Comparison of ENCODE assay signal across 19 cellular contexts in genomic region chr10:132441818-132442217, GRCh38. TPM values are rescaled to one million over a fixed set of nuclear protein-coding genes. Genes with fewer than 3 reads are reported as not detected.
DNase-seq lines count a peak whose midpoint lies in the region; ATAC-seq, FAIRE-seq and TF ChIP-seq lines count a peak whose summit lies in the region.
"Had no signal": no experiment of that assay in that cellular context is flagged by ENCODE, and none has a peak within 500 bp of the region (broad histone marks: within the 10 kb centered on the region; RNA-seq: fewer than 3 reads in every experiment).

No MANE protein-coding gene starts in this region.

- H3K36me3 Mint-ChIP-seq in CD14-positive monocyte, result no peaks in the 10 kb centered on the region
- H3K36me3 Mint-ChIP-seq in neural crest cell (ENCODE audit: low read depth), result no peaks in the 10 kb centered on the region
- no peaks in the 10 kb centered on the region for H3K36me3 Mint-ChIP-seq in nephron progenitor cell (ENCODE audit: low read depth)

- 0 out of 2 replicates have a peak overlapping the region, but pooled peaks have one; percentile 13 for H2BK20ac ChIP-seq in H1 (ENCODE audit: low read length)

- H3K9ac ChIP-seq in H1 (replicated peaks in 1 of 4; ENCODE audit: extremely low read depth in 1 of 4, low read depth in 3 of 4, low read length in 3 of 4), result peak overlapping the region in 1 of 4 experiments; percentile 2; a peak in 2 of 7 replicates
- H3K9ac ChIP-seq: parathyroid adenoma had no signal

- no peak overlapping the region for H3K4me2 ChIP-seq in H1 (ENCODE audit: insufficient read depth in 1 of 2, low read depth in 2 of 2, low read length in 2 of 2)

- no peak for ATAC-seq in HG03354 (IDR thresholded peaks at IDR 0.05; ENCODE audit: poor library complexity, severe bottlenecking, unreplicated experiment)
- ATAC-seq: activated T-helper 17 cell treated with anti-CD3 and anti-CD28 coated beads, Interleukin-2, amount 50 U/mL, for 72 hours; HCT116; heart right ventricle had no signal

- DNase-seq in CD14-positive monocyte (ENCODE audit: low spot score), result no peak
- no peak for DNase-seq in H1 (ENCODE audit: low read depth in 1 of 2, low spot score in 2 of 2)
- no peak for DNase-seq in neural crest cell (ENCODE audit: low read depth, low spot score)
- DNase-seq in nephron progenitor cell, result no peak
- no peak for DNase-seq in A673 (ENCODE audit: low spot score)
- DNase-seq: activated B cell treated with CpG ODN at 0.5 μM for 24 hours; Calu3; heart right ventricle; left ventricle myocardium inferior; NCI-H1092 treated with DMSO at 0.1 percent for 48 hours; NCI-H2081; stimulated activated naive CD4-positive, alpha-beta T cell; tibial artery had no signal

- H3K27me3 ChIP-seq in H1 (replicated peaks in 1 of 4; ENCODE audit: control insufficient read depth in 3 of 4, extremely low read depth in 1 of 4, insufficient read depth in 3 of 4, low read length in 3 of 4) (no peaks in the 10 kb centered on the region), A673 (replicated peaks; ENCODE audit: insufficient read depth, low read depth, low read length, poor library complexity) (no peaks in the 10 kb centered on the region)
- H3K27me3 ChIP-seq: cardiac muscle cell, heart right ventricle, tibial artery had no signal

- no peaks in the 10 kb centered on the region for H3K79me2 ChIP-seq in H1 (ENCODE audit: control insufficient read depth in 1 of 2, insufficient read depth in 2 of 2, low read length in 2 of 2)
- H3K79me2 ChIP-seq: parathyroid adenoma had no signal

- H3K4me3 Mint-ChIP-seq in CD14-positive monocyte (peak overlapping the region in 1 of 2 donors; percentile 37), neural crest cell (no peak overlapping the region), nephron progenitor cell (no peak overlapping the region)
- H3K4me3 Mint-ChIP-seq: activated B cell treated with CpG ODN at 0.5 μM for 24 hours; activated T-helper 17 cell treated with anti-CD3 and anti-CD28 coated beads, Interleukin-2, amount 50 U/mL, for 72 hours had no signal

- no peak overlapping the region for H3K27ac ChIP-seq in HEK293 (ENCODE audit: extremely low read depth, low read depth, low read length)
- H3K27ac ChIP-seq in H1 (ENCODE audit: low read depth, low read length), result no peak overlapping the region
- H3K27ac ChIP-seq in A673 (ENCODE audit: low read depth, low read length, poor library complexity, severe bottlenecking), result no peak overlapping the region
- H3K27ac ChIP-seq: cardiac muscle cell, heart right ventricle, left ventricle myocardium inferior, parathyroid adenoma, tibial artery had no signal

- no peak overlapping the region for H3K56ac ChIP-seq in H1 (replicated peaks; ENCODE audit: insufficient read length, low read depth, low read length)

- no peak for TF ChIP-seq POLR2A in H1 (IDR thresholded peaks at IDR 0.05; ENCODE audit: control extremely low read depth in 1 of 2, low read depth in 2 of 2, low read length in 2 of 2)

- H3K4me1 Mint-ChIP-seq in CD14-positive monocyte (peaks cover 34% of the 10 kb centered on the region), neural crest cell (peaks cover 18% of the 10 kb centered on the region), nephron progenitor cell (peaks cover 45% of the 10 kb centered on the region)

- 95% methylated on average over 16 of the region's 16 CpGs; no CpG with 5 or more reads in 1 of the 2 experiments for WGBS in H1 (ENCODE audit: extremely low coverage in 1 of 2, insufficient coverage in 1 of 2, insufficient read length in 1 of 2, insufficient replicate concordance in 2 of 2, low coverage in 1 of 2, low lambda C conversion rate in 2 of 2, missing lambda C conversion rate in 1 of 2), 2 experiments

- POLR2A ChIA-PET in HEK293 (lab: Yijun Ruan, JAX), result no interaction called here
- POLR2A ChIA-PET in H1 (lab: Charles Lee; ENCODE audit: partially characterized antibody), result interaction anchor here (0.9 to 1.6 kb wide), 3 partner anchors 10 to 23 kb away, joined by 3 read pairs; no protein-coding TSS in a partner anchor
- POLR2A ChIA-PET in A673 (lab: Charles Lee; ENCODE audit: low non-redundant PET), result no interaction called here

- H4K91ac ChIP-seq in H1 (replicated peaks; ENCODE audit: insufficient read length, low read length), result peak overlapping the region; percentile 84

- H3K4me3 ChIP-seq in HEK293 (ENCODE audit: low read depth, low read length) (no peak overlapping the region), H1 (ENCODE audit: extremely low read depth in 1 of 4, insufficient read depth in 2 of 4, low read depth in 3 of 4, low read length in 4 of 4) (no peak overlapping the region), A673 (ENCODE audit: low read depth, low read length, poor library complexity, severe bottlenecking) (no peak overlapping the region)
- H3K4me3 ChIP-seq: cardiac muscle cell, heart right ventricle, left ventricle myocardium inferior, tibial artery had no signal

- H3K23me2 ChIP-seq in H1 (ENCODE audit: low read depth, low read length), result peaks cover 6% of the 10 kb centered on the region

- H3K4ac ChIP-seq in H1 (replicated peaks; ENCODE audit: insufficient read length, low read depth, low read length), result peak overlapping the region; percentile 98

- peak overlapping the region; percentile 33 for H3K23ac ChIP-seq in H1 (ENCODE audit: insufficient read length)

- no peak overlapping the region for H2AFZ ChIP-seq in H1 (ENCODE audit: low read length)
- H2AFZ ChIP-seq: parathyroid adenoma had no signal

- CTCF ChIA-PET in HEK293 (lab: Yijun Ruan, JAX), result interaction anchor here (0.7 kb wide), 1 partner anchor 17 kb away, joined by 3 read pairs; no protein-coding TSS in a partner anchor
- CTCF ChIA-PET in H1 (lab: Charles Lee; ENCODE audit: partially characterized antibody), result interaction anchor here (1.0 to 1.6 kb wide), 2 partner anchors 21 to 79 kb away, joined by 3 to 5 read pairs; no protein-coding TSS in a partner anchor
- CTCF ChIA-PET in A673 (lab: Charles Lee), result no interaction called here

- H4K20me1 ChIP-seq in H1 (replicated peaks in 1 of 2; ENCODE audit: control insufficient read depth in 1 of 2, insufficient read depth in 2 of 2, low read length in 2 of 2), result peaks cover 0 to 8% of the 10 kb centered on the region in 2 experiments

- BruUV-seq in A673 (replicated peaks; lab: Mats Ljungman, UMichigan), result no TSS peak

- H3K14ac ChIP-seq in H1 (ENCODE audit: insufficient read length), result no peak overlapping the region

- H4K5ac ChIP-seq in H1 (ENCODE audit: insufficient read length, low read depth, low read length), result no peak overlapping the region

- H2BK5ac ChIP-seq in H1 (ENCODE audit: low read depth, low read length), result peak overlapping the region; percentile 26; the same call in 1 of the 2 replicates

- intact Hi-C loops in CD14-positive monocyte (cut with micrococcal nuclease), result no loop called here
- intact Hi-C loops in A673 (cut with micrococcal nuclease; ENCODE audit: unreplicated experiment), result no loop called here

- no peaks in the 10 kb centered on the region for H3K36me3 ChIP-seq in HEK293 (ENCODE audit: control insufficient read depth in 2 of 2, insufficient read depth in 1 of 2, low read length in 2 of 2)
- no peaks in the 10 kb centered on the region; a peak in 1 of 8 replicates for H3K36me3 ChIP-seq in H1 (ENCODE audit: control insufficient read depth in 2 of 4, insufficient read depth in 4 of 4, low read length in 3 of 4)
- H3K36me3 ChIP-seq in A673 (ENCODE audit: insufficient read depth, low read length, poor library complexity, severe bottlenecking), result no peaks in the 10 kb centered on the region
- H3K36me3 ChIP-seq: cardiac muscle cell, heart right ventricle, left ventricle myocardium inferior, tibial artery had no signal

- no peak for TF ChIP-seq EP300 in H1 (IDR thresholded peaks at IDR 0.05; ENCODE audit: borderline replicate concordance in 1 of 2, low read depth in 2 of 2, low read length in 2 of 2)

- no peaks in the 10 kb centered on the region for H3K9me3 ChIP-seq in HEK293 (ENCODE audit: control insufficient read depth, insufficient read depth, low read depth, low read length)
- no peaks in the 10 kb centered on the region for H3K9me3 ChIP-seq in H1 (ENCODE audit: insufficient read depth in 2 of 2, low read depth in 1 of 2, low read length in 1 of 2)
- no peaks in the 10 kb centered on the region for H3K9me3 ChIP-seq in A673 (ENCODE audit: low read depth, low read length, poor library complexity, severe bottlenecking)
- H3K9me3 ChIP-seq: heart right ventricle, left ventricle myocardium inferior, tibial artery had no signal

- no peak for FAIRE-seq in H1 (lab: Jason Lieb, UNC)

- TF ChIP-seq RAD21 in H1 (IDR thresholded peaks at IDR 0.05 in 1 of 2, conservative IDR thresholded peaks at IDR 0.05 in 1 of 2; ENCODE audit: low read depth in 2 of 2, low read length in 2 of 2), result no peak

- peaks cover 3% of the 10 kb centered on the region for H3K79me1 ChIP-seq in H1 (ENCODE audit: low read depth, low read length)

- peak overlapping the region; percentile 21 for H2BK120ac ChIP-seq in H1 (replicated peaks; ENCODE audit: low read depth, low read length)

- H3K4me1 ChIP-seq in HEK293 (ENCODE audit: control insufficient read depth, insufficient read depth, low read length), result peaks cover 10% of the 10 kb centered on the region
- H3K4me1 ChIP-seq in H1 (replicated peaks in 1 of 4; ENCODE audit: control insufficient read depth in 3 of 4, insufficient read depth in 4 of 4, low read length in 3 of 4), result peaks cover 3 to 19% (median 13%) of the 10 kb centered on the region in 4 experiments; a peak in 6 of 7 replicates
- H3K4me1 ChIP-seq in A673 (ENCODE audit: insufficient read depth, low read length, poor library complexity, severe bottlenecking), result peaks cover 27% of the 10 kb centered on the region

- peak overlapping the region; percentile 75 for H2BK15ac ChIP-seq in H1 (ENCODE audit: low read length)

- H2BK12ac ChIP-seq in H1 (ENCODE audit: low read depth, low read length), result peak overlapping the region; percentile 21; the same call in 1 of the 2 replicates

- H3K18ac ChIP-seq in H1 (ENCODE audit: extremely low read depth, low read length), result no peak overlapping the region

- peak overlapping the region in 4 of 7 donors; percentile 5 to 66 (median 36) for H3K27ac Mint-ChIP-seq in CD14-positive monocyte
- peak overlapping the region; percentile 63 for H3K27ac Mint-ChIP-seq in neural crest cell (ENCODE audit: unreplicated experiment)
- H3K27ac Mint-ChIP-seq in nephron progenitor cell, result no peak overlapping the region
- H3K27ac Mint-ChIP-seq: activated T-helper 17 cell treated with anti-CD3 and anti-CD28 coated beads, Interleukin-2, amount 50 U/mL, for 72 hours had no signal

- no peak for TF ChIP-seq CTCF in CD14-positive monocyte (IDR thresholded peaks at IDR 0.05)
- no peak for TF ChIP-seq CTCF in HEK293 (tag by site-specific recombination; IDR thresholded peaks at IDR 0.05)
- TF ChIP-seq CTCF in H1 (IDR thresholded peaks at IDR 0.05; ENCODE audit: control extremely low read depth in 1 of 3, insufficient read depth in 1 of 3, low read depth in 1 of 3, low read length in 3 of 3), result no peak
- TF ChIP-seq CTCF in neural crest cell (conservative IDR thresholded peaks at IDR 0.05), result no peak
- TF ChIP-seq CTCF in nephron progenitor cell (IDR thresholded peaks at IDR 0.05), result no peak
- no peak for TF ChIP-seq CTCF in A673 (conservative IDR thresholded peaks at IDR 0.05; ENCODE audit: low read depth, low read length)

- H3K27me3 Mint-ChIP-seq in CD14-positive monocyte (ENCODE audit: low read depth in 3 of 3) (peaks cover 0 to 2% (median under 1%) of the 10 kb centered on the region in 3 donors), neural crest cell (ENCODE audit: low read depth) (no peaks in the 10 kb centered on the region), nephron progenitor cell (ENCODE audit: low read depth, poor library complexity) (peaks cover 9% of the 10 kb centered on the region)
- H3K27me3 Mint-ChIP-seq: activated B cell treated with CpG ODN at 0.5 μM for 24 hours; activated T-helper 17 cell treated with anti-CD3 and anti-CD28 coated beads, Interleukin-2, amount 50 U/mL, for 72 hours had no signal

- H4K8ac ChIP-seq in H1 (ENCODE audit: extremely low read depth, insufficient read depth, low read length), result no peak overlapping the region

- peak overlapping the region; percentile 43; the same call in 1 of the 2 replicates for H2AK5ac ChIP-seq in H1 (ENCODE audit: low read depth, low read length)

- H3K9me3 Mint-ChIP-seq in CD14-positive monocyte (no peaks in the 10 kb centered on the region), neural crest cell (no peaks in the 10 kb centered on the region), nephron progenitor cell (no peaks in the 10 kb centered on the region)
- H3K9me3 Mint-ChIP-seq: activated B cell treated with CpG ODN at 0.5 μM for 24 hours; activated T-helper 17 cell treated with anti-CD3 and anti-CD28 coated beads, Interleukin-2, amount 50 U/mL, for 72 hours had no signal

RNA-seq across cellular contexts. Expression of gene PWWP2B, which starts 44.8 kb away (rescaled TPM):
- polyA plus RNA-seq in CD14-positive monocyte (1 to 10 TPM; 2.4 to 2.7 TPM), H1 (2011; rRNA removed) (5.3 and 9.4 TPM in 2 replicates)
- total RNA-seq in H1 (2021; fragmentation: NEBNext Ultra II Directional; extraction: Animal tissue kit (Norgen Biotek cat#: 25700)), result 10.8 and 11.0 TPM in 2 replicates
- 7.2 TPM for polyA plus RNA-seq in H1 (2011; cell fraction: cytosol; rRNA removed)
- 17.0 TPM for polyA plus RNA-seq in H1 (2011; cell fraction: nucleus; rRNA removed)
- 4.8 to 8.4 TPM (median 8.0 TPM) in 4 replicates for polyA plus RNA-seq in H1 (2012, experiment 1 of 2)
- polyA plus RNA-seq in H1 (2012, experiment 2 of 2), result 6.0 TPM
- polyA plus RNA-seq in H1 (2013, experiment 1 of 2), result 6.0 TPM
- 5.5 TPM for polyA plus RNA-seq in H1 (2013, experiment 2 of 2)
- 1.2 and 1.4 TPM in 2 replicates for polyA minus RNA-seq in H1 (2011; rRNA and poly(A)+ RNA removed)
- 5.2 TPM for polyA minus RNA-seq in H1 (2011; cell fraction: cytosol; rRNA and poly(A)+ RNA removed)
- polyA minus RNA-seq in H1 (2011; cell fraction: nucleus; rRNA and poly(A)+ RNA removed), result 7.0 TPM
- total RNA-seq in neural crest cell (14.2 and 15.3 TPM in 2 replicates), A673 (2021) (18.6 and 21.2 TPM in 2 replicates)
